9 cellular contexts compared by ENCODE assay signal in the genomic region with DNA sequence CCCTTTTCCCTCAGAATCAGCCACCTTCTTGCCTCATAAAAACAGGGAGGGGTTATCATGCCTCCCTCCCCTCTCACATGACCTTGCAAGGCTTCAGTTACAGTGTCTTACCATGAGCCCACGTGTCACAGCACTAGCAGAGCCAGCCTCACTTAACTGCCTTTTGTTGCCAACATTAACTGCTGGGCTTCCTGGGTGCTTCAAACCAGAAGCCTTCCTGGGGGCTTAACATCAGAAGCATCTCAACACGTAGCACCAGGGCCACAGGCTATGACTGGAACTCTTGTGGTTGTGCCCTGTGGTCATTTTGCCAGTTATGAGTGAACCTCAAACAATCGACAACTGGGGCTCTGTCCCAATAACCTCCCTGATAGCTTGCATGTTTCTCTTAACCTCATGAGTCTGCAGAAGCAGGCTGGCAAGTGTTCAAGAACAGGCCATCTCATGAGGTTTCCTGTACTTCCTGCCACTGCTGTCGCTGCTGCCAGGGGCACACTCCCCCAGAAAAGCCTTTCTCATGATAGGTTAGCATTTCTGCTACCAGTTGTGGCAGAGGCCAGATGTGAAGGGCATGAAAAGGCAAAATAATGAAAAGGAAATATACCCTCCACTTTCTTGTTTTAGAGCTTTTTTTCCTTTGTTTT.
DNase-seq lines count a peak whose midpoint lies in the region; ATAC-seq, FAIRE-seq and TF ChIP-seq lines count a peak whose summit lies in the region.
"Had no signal": no experiment of that assay in that cellular context is flagged by ENCODE, and none has a peak within 500 bp of the region (broad histone marks: within the 10 kb centered on the region; RNA-seq: fewer than 3 reads in every experiment).

No MANE protein-coding gene starts in this region.

- H3K4me3 ChIP-seq in RWPE2 (ENCODE audit: severe bottlenecking): no peak overlapping the region
- H3K4me3 ChIP-seq in keratinocyte (ENCODE audit: control insufficient read depth in 2 of 3, extremely low read depth in 1 of 3, insufficient read depth in 2 of 3, low read depth in 1 of 3, low read length in 3 of 3): no peak overlapping the region

- H3K27me3 ChIP-seq in RWPE2 (ENCODE audit: insufficient read depth, poor library complexity, severe bottlenecking) (no peaks in the 10 kb centered on the region), keratinocyte (ENCODE audit: control insufficient read depth, extremely low read depth, insufficient read depth, low read length) (no peaks in the 10 kb centered on the region)

- H3K9me3 ChIP-seq in RWPE2 (ENCODE audit: severe bottlenecking) (no peaks in the 10 kb centered on the region), keratinocyte (ENCODE audit: control insufficient read depth, low read depth, low read length) (no peaks in the 10 kb centered on the region)

- FAIRE-seq in keratinocyte (lab: Jason Lieb, UNC): peak; percentile 86

- H3K9me1 ChIP-seq in keratinocyte (ENCODE audit: control insufficient read depth, extremely low read depth, insufficient read depth, low read length): no peaks in the 10 kb centered on the region

- H2AFZ ChIP-seq in keratinocyte (ENCODE audit: control insufficient read depth, low read length): peak overlapping the region; percentile 47

- no peaks in the 10 kb centered on the region for H3K79me2 ChIP-seq in keratinocyte (ENCODE audit: control insufficient read depth, insufficient read depth, low read length)

- H3K27ac ChIP-seq in RWPE2 (ENCODE audit: poor library complexity, severe bottlenecking) (no peak overlapping the region), keratinocyte (ENCODE audit: control insufficient read depth, insufficient read depth, low read length) (no peak overlapping the region)

- ATAC-seq in HG02943 (IDR thresholded peaks at IDR 0.05; ENCODE audit: low read depth, unreplicated experiment) (peak; percentile 66), RWPE2 (ENCODE audit: low read depth) (peak; percentile 48)

- H3K4me2 ChIP-seq in keratinocyte (ENCODE audit: control insufficient read depth, extremely low read depth, insufficient read depth, low read depth, low read length): no peak overlapping the region

- peak; percentile 53 for DNase-seq in GM04504 (ENCODE audit: low read depth)
- no peak for DNase-seq in RWPE2 (ENCODE audit: low spot score)
- peak; percentile 71 for DNase-seq in activated effector memory CD4-positive, alpha-beta T cell treated with anti-CD3 and anti-CD28 coated beads, Interleukin-2, amount 50 U/mL, for 16 hours
- DNase-seq in keratinocyte (ENCODE audit: low read depth, low spot score): peak; percentile 11
- peak; percentile 69 for DNase-seq in stimulated activated CD8-positive, alpha-beta memory T cell treated with anti-CD3 and anti-CD28 coated beads, Interleukin-4, amount 100 ng/mL, for 48 hours
- DNase-seq in NCI-H748 (lab: John Stamatoyannopoulos, UW; ENCODE audit: unreplicated experiment): no peak
- DNase-seq in HT-29 (ENCODE audit: low spot score): no peak
- DNase-seq: naive B cell had no signal

- H4K20me1 ChIP-seq in keratinocyte (ENCODE audit: control insufficient read depth, extremely low read depth, insufficient read depth, low read length): no peaks in the 10 kb centered on the region

- H3K9ac ChIP-seq in keratinocyte (ENCODE audit: control insufficient read depth, extremely low read depth, insufficient read depth, low read length): no peak overlapping the region

- H3K4me1 ChIP-seq in RWPE2 (ENCODE audit: insufficient read depth, poor library complexity, severe bottlenecking) (peaks cover 4% of the 10 kb centered on the region), keratinocyte (ENCODE audit: control insufficient read depth, extremely low read depth, insufficient read depth, low read length) (peaks cover 7% of the 10 kb centered on the region)

- H3K36me3 ChIP-seq in RWPE2 (ENCODE audit: low read depth) (no peaks in the 10 kb centered on the region), keratinocyte (ENCODE audit: control insufficient read depth in 2 of 2, extremely low read depth in 1 of 2, insufficient read depth in 2 of 2, low read length in 2 of 2) (no peaks in the 10 kb centered on the region)

- TF ChIP-seq CTCF in RWPE2 (IDR thresholded peaks at IDR 0.05; ENCODE audit: poor library complexity, severe bottlenecking) (no peak), keratinocyte (optimal IDR thresholded peaks at IDR 0.05 in 1 of 3, IDR thresholded peaks at IDR 0.05 in 1 of 3, conservative IDR thresholded peaks at IDR 0.05 in 1 of 3; ENCODE audit: extremely low read depth in 1 of 3, insufficient read depth in 2 of 3, low read length in 3 of 3) (no peak)

- dilution Hi-C loops in keratinocyte (cut with MboI; ENCODE audit: extremely low pct_ligation_motif_present, low sequenced_read_pairs): no loop called here

Comparison
In these comparisons a context has a peak if more than half of its experiments do, and no peak if none do; other contexts are left out.
1. DNase-seq: peak in GM04504 (single experiment), activated effector memory CD4-positive, alpha-beta T cell treated with anti-CD3 and anti-CD28 coated beads, Interleukin-2, amount 50 U/mL, for 16 hours (single experiment), keratinocyte (single experiment) and stimulated activated CD8-positive, alpha-beta memory T cell treated with anti-CD3 and anti-CD28 coated beads, Interleukin-4, amount 100 ng/mL, for 48 hours (single experiment); none in RWPE2 (single experiment), NCI-H748 (single experiment) and HT-29 (single experiment).